ENCODE assay signal across 17 cellular contexts in genomic region chr6:112054001-112054400, GRCh38. TPM values are rescaled to one million over a fixed set of nuclear protein-coding genes. Genes with fewer than 3 reads are reported as not detected.
"Had no signal": no experiment of that assay in that cellular context is flagged by ENCODE, and none has a peak within 500 bp of the region (broad histone marks: within the 10 kb centered on the region; RNA-seq: fewer than 3 reads in every experiment).

Gene CCN6 (plus strand): TSS chr6:112054104. CDS start chr6:112054358, 254 bp downstream.

- H3K4me1 ChIP-seq: gastrocnemius medialis, heart right ventricle, left lung, prostate gland, spleen, upper lobe of left lung had no signal

- H3K9me3 ChIP-seq: gastrocnemius medialis, left lung, prostate gland, spleen, upper lobe of left lung had no signal

- H3K27me3 ChIP-seq: gastrocnemius medialis, heart right ventricle, left lung, spleen, upper lobe of left lung had no signal

- H3K27ac ChIP-seq: gastrocnemius medialis, heart right ventricle, left lung, prostate gland, spleen, upper lobe of left lung had no signal

- ATAC-seq: gastrocnemius medialis, left lung, natural killer cell, sciatic nerve had no signal

- DNase-seq: activated CD4-positive, alpha-beta T cell treated with anti-CD3 and anti-CD28 coated beads, Interleukin-2, amount 10 ng/mL, durations not matched to agents 24 days and 14 days; activated CD4-positive, CD25-positive, alpha-beta regulatory T cell; activated CD8-positive, alpha-beta memory T cell treated with anti-CD3 and anti-CD28 coated beads, Interleukin-2, amount 50 U/mL, for 48 hours; activated naive CD8-positive, alpha-beta T cell treated with anti-CD3 and anti-CD28 coated beads, Interleukin-2, amount 10 ng/mL, durations not matched to agents 7 days and 5 days; cerebellar nuclear complex; effector CD8-positive, alpha-beta T cell; gastrocnemius medialis; heart right ventricle; left lung; natural killer cell; occipital lobe; spleen; upper lobe of left lung had no signal

- H3K36me3 ChIP-seq: gastrocnemius medialis, heart right ventricle, left lung, prostate gland, spleen, upper lobe of left lung had no signal

- H3K4me3 ChIP-seq: gastrocnemius medialis, heart right ventricle, left lung, prostate gland, spleen, upper lobe of left lung had no signal

RNA-seq across cellular contexts. Expression of gene CCN6, which starts in this region (rescaled TPM):
- total RNA-seq: activated naive CD8-positive, alpha-beta T cell treated with anti-CD3 and anti-CD28 coated beads, Interleukin-2, amount 10 ng/mL, durations not matched to agents 7 days and 5 days; activated T-helper 1 cell treated with anti-CD3 and anti-CD28 coated beads, Interleukin-12 subunit alpha, Interleukin-12 subunit beta, Interleukin-2, Interleukin-4 antibody, amounts not matched to agents 30 ng/mL and 10 ng/mL and 1 ng/mL, durations not matched to agents 14 hours and 24 hours and 36 hours; gastrocnemius medialis; heart right ventricle; left lung; natural killer cell; occipital lobe; spleen; temporal lobe; upper lobe of left lung had no signal
- polyA plus RNA-seq: heart right ventricle had no signal
